Comparison of ENCODE assay signal across 8 cellular contexts in the genomic region with DNA sequence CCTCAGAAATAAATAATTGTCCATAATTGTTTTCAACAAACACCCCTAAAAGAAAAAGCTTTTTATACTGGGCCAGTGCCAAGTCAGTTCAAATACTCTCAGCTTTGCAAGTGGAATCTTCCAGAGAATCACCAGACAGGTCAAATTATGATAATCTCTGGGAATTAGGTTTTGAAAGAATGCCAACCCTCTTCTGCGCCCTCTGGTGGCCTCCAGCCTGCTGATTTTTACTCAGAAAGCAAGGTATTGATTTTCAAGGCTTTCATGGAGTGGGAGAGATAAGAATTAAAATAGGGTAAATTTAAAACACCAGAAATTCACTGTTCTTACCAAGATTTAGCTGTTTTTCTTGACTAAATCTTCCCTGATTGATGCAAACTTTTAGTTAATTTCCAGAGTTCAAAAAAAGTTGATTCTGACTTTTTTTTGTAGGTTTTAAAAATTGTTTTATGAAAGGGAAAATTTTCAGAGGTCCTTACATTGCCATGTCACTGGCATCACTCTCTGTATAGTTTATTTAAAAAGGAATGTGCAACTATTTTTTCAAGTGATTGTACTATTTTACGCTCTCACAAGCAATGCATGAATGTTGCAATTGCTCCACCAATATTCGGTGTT.
DNase-seq lines count a peak whose midpoint lies in the region; ATAC-seq, FAIRE-seq and TF ChIP-seq lines count a peak whose summit lies in the region.

No MANE protein-coding gene starts in this region.

- H4K20me1 ChIP-seq in astrocyte (ENCODE audit: insufficient read depth, low read length): no peaks in the 10 kb centered on the region

- no peak overlapping the region for H3K27ac Mint-ChIP-seq in activated CD4-positive, alpha-beta T cell treated with anti-CD3 and anti-CD28 coated beads for 36 hours
- H3K27ac Mint-ChIP-seq in astrocyte (ENCODE audit: unreplicated experiment) (no peak overlapping the region), progenitor cell of endocrine pancreas (no peak overlapping the region)

- H3K4me2 ChIP-seq in astrocyte (ENCODE audit: low read length): no peak overlapping the region

- no peak overlapping the region for H2AFZ ChIP-seq in astrocyte (ENCODE audit: low read depth, low read length)

- no peak overlapping the region for H3K4me3 ChIP-seq in astrocyte (ENCODE audit: insufficient read depth, low read depth, low read length)
- no peak overlapping the region for H3K4me3 ChIP-seq in aorta (ENCODE audit: low read length in 2 of 2)

- peak; percentile 64 for FAIRE-seq in astrocyte (lab: Jason Lieb, UNC)

- H3K36me3 Mint-ChIP-seq in activated CD4-positive, alpha-beta T cell treated with anti-CD3 and anti-CD28 coated beads for 36 hours (ENCODE audit: low read depth): no peaks in the 10 kb centered on the region
- H3K36me3 Mint-ChIP-seq in astrocyte (ENCODE audit: low read depth, unreplicated experiment): no peaks in the 10 kb centered on the region
- peaks cover 6% of the 10 kb centered on the region for H3K36me3 Mint-ChIP-seq in progenitor cell of endocrine pancreas (ENCODE audit: insufficient read depth)

- POLR2A ChIA-PET in activated CD4-positive, alpha-beta T cell treated with anti-CD3 and anti-CD28 coated beads for 36 hours (lab: Charles Lee): no interaction called here

- CTCF ChIA-PET in activated CD4-positive, alpha-beta T cell treated with anti-CD3 and anti-CD28 coated beads for 36 hours (lab: Charles Lee): interaction anchor here (0.5 to 1.2 kb wide), 5 partner anchors 9 to 124 kb away, joined by 3 to 4 read pairs (median 3); no protein-coding TSS in a partner anchor

- H3K9me3 ChIP-seq in astrocyte (ENCODE audit: insufficient read depth, low read depth, low read length): peaks cover 5% of the 10 kb centered on the region
- H3K9me3 ChIP-seq in aorta (ENCODE audit: control insufficient read depth, low read length): no peaks in the 10 kb centered on the region

- WGBS in aorta, 2 donors: 70 to 76% methylated on average over 3 of the region's 3 CpGs

- H3K27me3 ChIP-seq in astrocyte (ENCODE audit: insufficient read depth, low read length): no peaks in the 10 kb centered on the region
- H3K27me3 ChIP-seq in aorta (ENCODE audit: control insufficient read depth in 1 of 2, insufficient read depth in 2 of 2, low read length in 1 of 2): no peaks in the 10 kb centered on the region

- H3K4me1 Mint-ChIP-seq in activated CD4-positive, alpha-beta T cell treated with anti-CD3 and anti-CD28 coated beads for 36 hours: no peaks in the 10 kb centered on the region
- H3K4me1 Mint-ChIP-seq in astrocyte (ENCODE audit: low read depth, unreplicated experiment) (peaks cover 2% of the 10 kb centered on the region), progenitor cell of endocrine pancreas (ENCODE audit: low read depth) (peaks cover 7% of the 10 kb centered on the region)

- H3K27ac ChIP-seq in astrocyte (ENCODE audit: low read depth, low read length) (no peak overlapping the region), aorta (ENCODE audit: low read depth in 1 of 2, low read length in 2 of 2) (no peak overlapping the region)

- no peak overlapping the region for H3K9ac ChIP-seq in astrocyte (ENCODE audit: low read length)

- H3K79me2 ChIP-seq in astrocyte (ENCODE audit: insufficient read depth, low read length): no peaks in the 10 kb centered on the region

- TF ChIP-seq CTCF in LNCAP (IDR thresholded peaks at IDR 0.05) (peak; percentile 73), astrocyte (IDR thresholded peaks at IDR 0.05; ENCODE audit: insufficient read depth, low read depth, low read length) (peak; percentile 42), progenitor cell of endocrine pancreas (IDR thresholded peaks at IDR 0.05; ENCODE audit: unreplicated experiment) (peak; percentile 60)

- intact Hi-C loops in activated CD4-positive, alpha-beta T cell treated with anti-CD3 and anti-CD28 coated beads for 36 hours (cut with DNase I, micrococcal nuclease): loop anchor here in 1 of 2 experiments (5.0 kb wide), 1 partner anchor 445 kb away; the partner anchor contains the start of gene IGFBP5
- intact Hi-C loops in aorta (cut with DNase I): no loop called here

- peak; percentile 57 for DNase-seq in activated CD4-positive, alpha-beta T cell treated with anti-CD3 and anti-CD28 coated beads for 36 hours
- no peak for DNase-seq in activated CD4-positive, alpha-beta T cell treated with anti-CD3 and anti-CD28 coated beads, Interleukin-2, amount 50 U/mL, for 1 hour
- DNase-seq in astrocyte (ENCODE audit: low read depth) (no peak), progenitor cell of endocrine pancreas (ENCODE audit: low spot score, unreplicated experiment) (no peak), amniotic stem cell (lab: John Stamatoyannopoulos, UW) (no peak), aorta (no peak), NCI-H1930 (lab: John Stamatoyannopoulos, UW) (no peak)

- no peak for ATAC-seq in activated CD4-positive, alpha-beta T cell treated with anti-CD3 and anti-CD28 coated beads for 36 hours
- ATAC-seq in aorta (ENCODE audit: low FRiP score): no peak

- H3K27me3 Mint-ChIP-seq in activated CD4-positive, alpha-beta T cell treated with anti-CD3 and anti-CD28 coated beads for 36 hours: peaks cover 12% of the 10 kb centered on the region
- peaks cover 3% of the 10 kb centered on the region for H3K27me3 Mint-ChIP-seq in astrocyte (ENCODE audit: low read depth, unreplicated experiment)
- peaks cover 4% of the 10 kb centered on the region for H3K27me3 Mint-ChIP-seq in progenitor cell of endocrine pancreas

- peaks cover 19% of the 10 kb centered on the region for H3K9me3 Mint-ChIP-seq in activated CD4-positive, alpha-beta T cell treated with anti-CD3 and anti-CD28 coated beads for 36 hours (ENCODE audit: low read depth)
- H3K9me3 Mint-ChIP-seq in astrocyte (ENCODE audit: unreplicated experiment) (peaks cover 11% of the 10 kb centered on the region), progenitor cell of endocrine pancreas (ENCODE audit: low read depth) (peaks cover 27% of the 10 kb centered on the region)

- no peak overlapping the region for H3K4me3 Mint-ChIP-seq in activated CD4-positive, alpha-beta T cell treated with anti-CD3 and anti-CD28 coated beads for 36 hours
- H3K4me3 Mint-ChIP-seq in astrocyte (ENCODE audit: unreplicated experiment) (no peak overlapping the region), progenitor cell of endocrine pancreas (ENCODE audit: low read depth) (no peak overlapping the region)

- H3K36me3 ChIP-seq in astrocyte (ENCODE audit: insufficient read depth, low read length): no peaks in the 10 kb centered on the region
- no peaks in the 10 kb centered on the region for H3K36me3 ChIP-seq in aorta (ENCODE audit: control insufficient read depth in 1 of 2, insufficient read depth in 2 of 2, low read length in 1 of 2)

- H3K4me1 ChIP-seq in astrocyte (ENCODE audit: insufficient read depth, low read length) (no peaks in the 10 kb centered on the region), aorta (ENCODE audit: control insufficient read depth in 1 of 2, insufficient read depth in 2 of 2, low read length in 2 of 2) (no peaks in the 10 kb centered on the region)
